In the genomic region with DNA sequence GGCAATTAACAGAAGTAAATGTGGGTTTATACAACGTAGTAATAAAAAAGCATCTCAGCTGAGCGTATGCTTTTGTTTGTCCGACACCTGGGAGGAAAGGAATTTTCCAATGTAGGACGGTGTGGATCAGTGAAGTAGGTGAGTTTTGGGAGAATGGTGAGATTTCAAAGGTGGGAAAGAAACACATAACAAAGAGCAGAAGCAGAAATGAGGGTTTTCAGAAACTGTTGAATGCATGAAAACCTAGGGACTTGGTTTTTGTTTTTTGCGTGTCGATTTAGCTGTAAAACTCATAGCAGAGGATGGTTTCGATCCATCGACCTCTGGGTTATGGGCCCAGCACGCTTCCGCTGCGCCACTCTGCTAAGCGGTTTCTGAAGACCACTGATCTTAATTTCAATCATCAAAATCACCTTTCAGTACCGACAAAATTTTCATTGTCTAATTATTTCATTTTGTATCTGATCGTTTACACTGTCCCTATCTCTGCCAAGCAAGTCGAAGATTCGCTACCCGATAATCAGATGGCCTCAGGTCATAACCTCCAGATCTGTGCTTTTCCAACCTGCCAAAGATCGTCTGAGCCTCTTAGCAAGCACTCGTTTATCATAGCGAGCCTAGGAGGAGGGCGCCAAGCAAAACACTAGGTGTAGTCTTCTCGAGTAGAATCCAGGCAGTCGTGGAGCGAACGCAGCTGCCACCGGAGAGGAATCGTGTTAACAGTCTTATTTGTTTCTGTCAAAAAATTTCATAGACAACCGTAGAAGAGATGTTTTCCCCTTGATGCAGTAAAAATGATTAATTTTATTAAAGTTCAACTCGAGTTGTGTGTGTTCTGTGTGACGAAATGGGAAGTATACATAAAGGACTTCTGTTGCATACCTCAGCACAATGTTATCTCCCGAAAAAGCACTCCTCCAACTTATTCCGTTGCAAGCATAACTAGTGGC, we compare ENCODE assay signal across 1 cellular context.
TF ChIP-seq lines count a peak whose summit lies in the region.

No MANE protein-coding gene starts in this region.

TF ChIP-seq in HepG2, 621 proteins besides CTCF, POLR2A, EP300 and RAD21 (continued from another document and continues in another):
- TF ChIP-seq ZNF274 (CRISPR knock-in tag; IDR thresholded peaks at IDR 0.05) (no peak), RBAK (CRISPR knock-in tag; IDR thresholded peaks at IDR 0.05) (no peak), HOXA7 (CRISPR knock-in tag; IDR thresholded peaks at IDR 0.05) (no peak), NFE2L1 (CRISPR knock-in tag; IDR thresholded peaks at IDR 0.05; ENCODE audit: borderline replicate concordance) (no peak), CBX1 (IDR thresholded peaks at IDR 0.05; ENCODE audit: low read depth) (peak; percentile 74), NFE2L2 (IDR thresholded peaks at IDR 0.05; ENCODE audit: low read length) (no peak), KAT7 (CRISPR knock-in tag; IDR thresholded peaks at IDR 0.05; ENCODE audit: borderline replicate concordance) (peak; percentile 80), ZNF841 (CRISPR knock-in tag; IDR thresholded peaks at IDR 0.05; ENCODE audit: borderline replicate concordance) (no peak), ZKSCAN1 (IDR thresholded peaks at IDR 0.05; ENCODE audit: low read length) (no peak), ZNF563 (CRISPR knock-in tag; IDR thresholded peaks at IDR 0.05) (no peak), POGZ (CRISPR knock-in tag; IDR thresholded peaks at IDR 0.05) (0 out of 2 replicates have a peak, but pooled peaks have one; percentile 31), ZNF251 (CRISPR knock-in tag; IDR thresholded peaks at IDR 0.05) (no peak), BRCA1 (CRISPR knock-in tag; IDR thresholded peaks at IDR 0.05) (no peak), ZSCAN29 (CRISPR knock-in tag; conservative IDR thresholded peaks at IDR 0.05) (peak; percentile 77; the same call in 1 of the 2 replicates), CC2D1A (CRISPR knock-in tag; IDR thresholded peaks at IDR 0.05) (no peak), SCMH1 (CRISPR knock-in tag; IDR thresholded peaks at IDR 0.05; ENCODE audit: borderline replicate concordance) (no peak), ATAD3A (CRISPR knock-in tag; IDR thresholded peaks at IDR 0.05) (no peak), SMAD1 (CRISPR knock-in tag; IDR thresholded peaks at IDR 0.05; ENCODE audit: borderline replicate concordance, low read depth) (no peak), ZNF572 (CRISPR knock-in tag; IDR thresholded peaks at IDR 0.05) (no peak), HCFC1 (IDR thresholded peaks at IDR 0.05; ENCODE audit: low read depth, low read length) (no peak), NCOA1 (CRISPR knock-in tag; IDR thresholded peaks at IDR 0.05) (no peak), ZNF777 (CRISPR knock-in tag; IDR thresholded peaks at IDR 0.05) (no peak), ZNF724P (CRISPR knock-in tag; IDR thresholded peaks at IDR 0.05; ENCODE audit: borderline replicate concordance) (no peak), ZNF75D (CRISPR knock-in tag; IDR thresholded peaks at IDR 0.05; ENCODE audit: borderline replicate concordance) (no peak), TARDBP (CRISPR knock-in tag; IDR thresholded peaks at IDR 0.05) (peak; percentile 37; the same call in 1 of the 2 replicates), ZNF337 (CRISPR knock-in tag; IDR thresholded peaks at IDR 0.05; ENCODE audit: borderline replicate concordance, low read depth) (no peak), PLRG1 (conservative IDR thresholded peaks at IDR 0.05) (no peak), CAMTA2 (CRISPR knock-in tag; IDR thresholded peaks at IDR 0.05; ENCODE audit: borderline replicate concordance) (no peak), NFYB (CRISPR knock-in tag; IDR thresholded peaks at IDR 0.05) (peak; percentile 12; the same call in 1 of the 2 replicates), RBFOX2 (IDR thresholded peaks at IDR 0.05; ENCODE audit: low read depth, low read length) (no peak), ZEB1 (IDR thresholded peaks at IDR 0.05; ENCODE audit: insufficient replicate concordance, low read depth) (peak; percentile 81), PHF8 (CRISPR knock-in tag; IDR thresholded peaks at IDR 0.05) (peak; percentile 51; the same call in 1 of the 2 replicates), TEAD3 (CRISPR knock-in tag; optimal IDR thresholded peaks at IDR 0.05; ENCODE audit: borderline replicate concordance) (no peak), FOXJ3 (CRISPR knock-in tag; IDR thresholded peaks at IDR 0.05; ENCODE audit: borderline replicate concordance) (peak; percentile 67; the same call in 1 of the 2 replicates), ZNF3 (CRISPR knock-in tag; IDR thresholded peaks at IDR 0.05) (no peak), FOSL2 (CRISPR knock-in tag; IDR thresholded peaks at IDR 0.05) (no peak; the same call in 1 of the 2 replicates), ZNF569 (CRISPR knock-in tag; IDR thresholded peaks at IDR 0.05; ENCODE audit: borderline replicate concordance) (no peak), NR2F1 (CRISPR knock-in tag; IDR thresholded peaks at IDR 0.05) (peak in 1 of 2 experiments; percentile 31; a peak in 3 of 4 replicates), ZNF260 (CRISPR knock-in tag; IDR thresholded peaks at IDR 0.05; ENCODE audit: borderline replicate concordance, low read depth) (no peak), EZH2 (conservative IDR thresholded peaks at IDR 0.05; ENCODE audit: low read depth, low read length) (no peak), AGO1 (IDR thresholded peaks at IDR 0.05; ENCODE audit: low read depth, low read length, poor library complexity, severe bottlenecking) (no peak), ELF4 (CRISPR knock-in tag; IDR thresholded peaks at IDR 0.05; ENCODE audit: borderline replicate concordance) (no peak), PPARG (CRISPR knock-in tag; conservative IDR thresholded peaks at IDR 0.05) (no peak; the same call in 1 of the 2 replicates), ZNF564 (CRISPR knock-in tag; IDR thresholded peaks at IDR 0.05) (no peak), RFXAP (CRISPR knock-in tag; IDR thresholded peaks at IDR 0.05; ENCODE audit: borderline replicate concordance) (no peak), RFX3 (CRISPR knock-in tag; IDR thresholded peaks at IDR 0.05) (no peak), SSRP1 (CRISPR knock-in tag; IDR thresholded peaks at IDR 0.05) (peak; percentile 100), ZFP82 (CRISPR knock-in tag; IDR thresholded peaks at IDR 0.05; ENCODE audit: borderline replicate concordance) (no peak), ZNF138 (CRISPR knock-in tag; IDR thresholded peaks at IDR 0.05; ENCODE audit: low read depth) (no peak)
- TF ChIP-seq, protein P1, sequence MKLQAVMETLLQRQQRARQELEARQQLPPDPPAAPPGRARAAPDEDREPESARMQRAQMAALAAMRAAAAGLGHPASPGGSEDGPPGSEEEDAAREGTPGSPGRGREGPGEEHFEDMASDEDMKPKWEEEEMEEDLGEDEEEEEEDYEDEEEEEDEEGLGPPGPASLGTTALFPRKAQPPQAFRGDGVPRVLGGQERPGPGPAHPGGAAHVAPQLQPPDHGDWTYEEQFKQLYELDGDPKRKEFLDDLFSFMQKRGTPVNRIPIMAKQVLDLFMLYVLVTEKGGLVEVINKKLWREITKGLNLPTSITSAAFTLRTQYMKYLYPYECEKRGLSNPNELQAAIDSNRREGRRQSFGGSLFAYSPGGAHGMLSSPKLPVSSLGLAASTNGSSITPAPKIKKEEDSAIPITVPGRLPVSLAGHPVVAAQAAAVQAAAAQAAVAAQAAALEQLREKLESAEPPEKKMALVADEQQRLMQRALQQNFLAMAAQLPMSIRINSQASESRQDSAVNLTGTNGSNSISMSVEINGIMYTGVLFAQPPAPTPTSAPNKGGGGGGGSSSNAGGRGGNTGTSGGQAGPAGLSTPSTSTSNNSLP (IDR thresholded peaks at IDR 0.05; ENCODE audit: low read depth, low read length) = no peak; the same call in 1 of the 2 replicates
- TF ChIP-seq, protein P2, sequence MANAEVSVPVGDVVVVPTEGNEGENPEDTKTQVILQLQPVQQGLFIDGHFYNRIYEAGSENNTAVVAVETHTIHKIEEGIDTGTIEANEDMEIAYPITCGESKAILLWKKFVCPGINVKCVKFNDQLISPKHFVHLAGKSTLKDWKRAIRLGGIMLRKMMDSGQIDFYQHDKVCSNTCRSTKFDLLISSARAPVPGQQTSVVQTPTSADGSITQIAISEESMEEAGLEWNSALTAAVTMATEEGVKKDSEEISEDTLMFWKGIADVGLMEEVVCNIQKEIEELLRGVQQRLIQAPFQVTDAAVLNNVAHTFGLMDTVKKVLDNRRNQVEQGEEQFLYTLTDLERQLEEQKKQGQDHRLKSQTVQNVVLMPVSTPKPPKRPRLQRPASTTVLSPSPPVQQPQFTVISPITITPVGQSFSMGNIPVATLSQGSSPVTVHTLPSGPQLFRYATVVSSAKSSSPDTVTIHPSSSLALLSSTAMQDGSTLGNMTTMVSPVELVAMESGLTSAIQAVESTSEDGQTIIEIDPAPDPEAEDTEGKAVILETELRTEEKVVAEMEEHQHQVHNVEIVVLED (CRISPR knock-in tag; IDR thresholded peaks at IDR 0.05; ENCODE audit: borderline replicate concordance) = no peak
- TF ChIP-seq, protein P3, sequence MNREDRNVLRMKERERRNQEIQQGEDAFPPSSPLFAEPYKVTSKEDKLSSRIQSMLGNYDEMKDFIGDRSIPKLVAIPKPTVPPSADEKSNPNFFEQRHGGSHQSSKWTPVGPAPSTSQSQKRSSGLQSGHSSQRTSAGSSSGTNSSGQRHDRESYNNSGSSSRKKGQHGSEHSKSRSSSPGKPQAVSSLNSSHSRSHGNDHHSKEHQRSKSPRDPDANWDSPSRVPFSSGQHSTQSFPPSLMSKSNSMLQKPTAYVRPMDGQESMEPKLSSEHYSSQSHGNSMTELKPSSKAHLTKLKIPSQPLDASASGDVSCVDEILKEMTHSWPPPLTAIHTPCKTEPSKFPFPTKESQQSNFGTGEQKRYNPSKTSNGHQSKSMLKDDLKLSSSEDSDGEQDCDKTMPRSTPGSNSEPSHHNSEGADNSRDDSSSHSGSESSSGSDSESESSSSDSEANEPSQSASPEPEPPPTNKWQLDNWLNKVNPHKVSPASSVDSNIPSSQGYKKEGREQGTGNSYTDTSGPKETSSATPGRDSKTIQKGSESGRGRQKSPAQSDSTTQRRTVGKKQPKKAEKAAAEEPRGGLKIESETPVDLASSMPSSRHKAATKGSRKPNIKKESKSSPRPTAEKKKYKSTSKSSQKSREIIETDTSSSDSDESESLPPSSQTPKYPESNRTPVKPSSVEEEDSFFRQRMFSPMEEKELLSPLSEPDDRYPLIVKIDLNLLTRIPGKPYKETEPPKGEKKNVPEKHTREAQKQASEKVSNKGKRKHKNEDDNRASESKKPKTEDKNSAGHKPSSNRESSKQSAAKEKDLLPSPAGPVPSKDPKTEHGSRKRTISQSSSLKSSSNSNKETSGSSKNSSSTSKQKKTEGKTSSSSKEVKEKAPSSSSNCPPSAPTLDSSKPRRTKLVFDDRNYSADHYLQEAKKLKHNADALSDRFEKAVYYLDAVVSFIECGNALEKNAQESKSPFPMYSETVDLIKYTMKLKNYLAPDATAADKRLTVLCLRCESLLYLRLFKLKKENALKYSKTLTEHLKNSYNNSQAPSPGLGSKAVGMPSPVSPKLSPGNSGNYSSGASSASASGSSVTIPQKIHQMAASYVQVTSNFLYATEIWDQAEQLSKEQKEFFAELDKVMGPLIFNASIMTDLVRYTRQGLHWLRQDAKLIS (CRISPR knock-in tag; IDR thresholded peaks at IDR 0.05) = no peak
- TF ChIP-seq, protein P4, sequence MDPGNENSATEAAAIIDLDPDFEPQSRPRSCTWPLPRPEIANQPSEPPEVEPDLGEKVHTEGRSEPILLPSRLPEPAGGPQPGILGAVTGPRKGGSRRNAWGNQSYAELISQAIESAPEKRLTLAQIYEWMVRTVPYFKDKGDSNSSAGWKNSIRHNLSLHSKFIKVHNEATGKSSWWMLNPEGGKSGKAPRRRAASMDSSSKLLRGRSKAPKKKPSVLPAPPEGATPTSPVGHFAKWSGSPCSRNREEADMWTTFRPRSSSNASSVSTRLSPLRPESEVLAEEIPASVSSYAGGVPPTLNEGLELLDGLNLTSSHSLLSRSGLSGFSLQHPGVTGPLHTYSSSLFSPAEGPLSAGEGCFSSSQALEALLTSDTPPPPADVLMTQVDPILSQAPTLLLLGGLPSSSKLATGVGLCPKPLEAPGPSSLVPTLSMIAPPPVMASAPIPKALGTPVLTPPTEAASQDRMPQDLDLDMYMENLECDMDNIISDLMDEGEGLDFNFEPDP (CRISPR knock-in tag; conservative IDR thresholded peaks at IDR 0.05) = no peak
- TF ChIP-seq, protein P5, sequence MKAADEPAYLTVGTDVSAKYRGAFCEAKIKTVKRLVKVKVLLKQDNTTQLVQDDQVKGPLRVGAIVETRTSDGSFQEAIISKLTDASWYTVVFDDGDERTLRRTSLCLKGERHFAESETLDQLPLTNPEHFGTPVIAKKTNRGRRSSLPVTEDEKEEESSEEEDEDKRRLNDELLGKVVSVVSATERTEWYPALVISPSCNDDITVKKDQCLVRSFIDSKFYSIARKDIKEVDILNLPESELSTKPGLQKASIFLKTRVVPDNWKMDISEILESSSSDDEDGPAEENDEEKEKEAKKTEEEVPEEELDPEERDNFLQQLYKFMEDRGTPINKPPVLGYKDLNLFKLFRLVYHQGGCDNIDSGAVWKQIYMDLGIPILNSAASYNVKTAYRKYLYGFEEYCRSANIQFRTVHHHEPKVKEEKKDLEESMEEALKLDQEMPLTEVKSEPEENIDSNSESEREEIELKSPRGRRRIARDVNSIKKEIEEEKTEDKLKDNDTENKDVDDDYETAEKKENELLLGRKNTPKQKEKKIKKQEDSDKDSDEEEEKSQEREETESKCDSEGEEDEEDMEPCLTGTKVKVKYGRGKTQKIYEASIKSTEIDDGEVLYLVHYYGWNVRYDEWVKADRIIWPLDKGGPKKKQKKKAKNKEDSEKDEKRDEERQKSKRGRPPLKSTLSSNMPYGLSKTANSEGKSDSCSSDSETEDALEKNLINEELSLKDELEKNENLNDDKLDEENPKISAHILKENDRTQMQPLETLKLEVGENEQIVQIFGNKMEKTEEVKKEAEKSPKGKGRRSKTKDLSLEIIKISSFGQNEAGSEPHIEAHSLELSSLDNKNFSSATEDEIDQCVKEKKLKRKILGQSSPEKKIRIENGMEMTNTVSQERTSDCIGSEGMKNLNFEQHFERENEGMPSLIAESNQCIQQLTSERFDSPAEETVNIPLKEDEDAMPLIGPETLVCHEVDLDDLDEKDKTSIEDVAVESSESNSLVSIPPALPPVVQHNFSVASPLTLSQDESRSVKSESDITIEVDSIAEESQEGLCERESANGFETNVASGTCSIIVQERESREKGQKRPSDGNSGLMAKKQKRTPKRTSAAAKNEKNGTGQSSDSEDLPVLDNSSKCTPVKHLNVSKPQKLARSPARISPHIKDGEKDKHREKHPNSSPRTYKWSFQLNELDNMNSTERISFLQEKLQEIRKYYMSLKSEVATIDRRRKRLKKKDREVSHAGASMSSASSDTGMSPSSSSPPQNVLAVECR (CRISPR knock-in tag; IDR thresholded peaks at IDR 0.05; ENCODE audit: borderline replicate concordance) = no peak
- TF ChIP-seq, protein P6, sequence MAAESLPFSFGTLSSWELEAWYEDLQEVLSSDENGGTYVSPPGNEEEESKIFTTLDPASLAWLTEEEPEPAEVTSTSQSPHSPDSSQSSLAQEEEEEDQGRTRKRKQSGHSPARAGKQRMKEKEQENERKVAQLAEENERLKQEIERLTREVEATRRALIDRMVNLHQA (CRISPR knock-in tag; IDR thresholded peaks at IDR 0.05) = no peak
- TF ChIP-seq, protein P7, sequence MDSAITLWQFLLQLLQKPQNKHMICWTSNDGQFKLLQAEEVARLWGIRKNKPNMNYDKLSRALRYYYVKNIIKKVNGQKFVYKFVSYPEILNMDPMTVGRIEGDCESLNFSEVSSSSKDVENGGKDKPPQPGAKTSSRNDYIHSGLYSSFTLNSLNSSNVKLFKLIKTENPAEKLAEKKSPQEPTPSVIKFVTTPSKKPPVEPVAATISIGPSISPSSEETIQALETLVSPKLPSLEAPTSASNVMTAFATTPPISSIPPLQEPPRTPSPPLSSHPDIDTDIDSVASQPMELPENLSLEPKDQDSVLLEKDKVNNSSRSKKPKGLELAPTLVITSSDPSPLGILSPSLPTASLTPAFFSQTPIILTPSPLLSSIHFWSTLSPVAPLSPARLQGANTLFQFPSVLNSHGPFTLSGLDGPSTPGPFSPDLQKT (CRISPR knock-in tag; IDR thresholded peaks at IDR 0.05; ENCODE audit: borderline replicate concordance) = no peak
